Comparison of ENCODE assay signal across 27 cellular contexts in the genomic region with DNA sequence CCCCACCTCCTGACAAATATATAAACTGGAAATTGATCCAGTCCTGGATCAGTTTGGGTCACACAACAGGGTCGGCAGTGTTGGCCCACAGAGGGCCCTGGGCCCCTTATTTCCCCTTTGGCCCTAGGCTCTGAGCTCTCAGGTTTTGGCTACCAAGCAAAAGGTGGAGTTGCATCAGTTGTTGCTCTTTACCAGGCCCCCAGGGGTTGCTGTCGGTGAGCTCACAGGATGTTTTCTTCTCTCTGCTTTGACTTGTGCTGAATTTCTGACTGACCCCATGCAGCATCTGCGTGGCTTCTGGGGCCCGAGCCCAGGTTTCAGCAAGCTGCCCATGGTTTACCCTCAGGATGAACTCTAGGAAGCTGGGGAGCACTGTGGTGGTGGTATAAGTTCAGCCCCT. TPM values are rescaled to one million over a fixed set of nuclear protein-coding genes. Genes with fewer than 3 reads are reported as not detected.
A peak's percentile ranks its signal among the peaks of the same experiment; 100 is the strongest.
DNase-seq lines count a peak whose midpoint lies in the region; TF ChIP-seq lines count a peak whose summit lies in the region.
"Had no signal": no experiment of that assay in that cellular context is flagged by ENCODE, and none has a peak within 500 bp of the region (broad histone marks: within the 10 kb centered on the region; RNA-seq: fewer than 3 reads in every experiment).

No MANE protein-coding gene starts in this region.

- in situ Hi-C loops in brain microvascular endothelial cell (cut with HindIII; ENCODE audit: low pct_ligation_motif_present, low sequenced_read_pairs) = no loop called here

- no peaks in the 10 kb centered on the region for H3K36me3 ChIP-seq in DOHH2 (ENCODE audit: control insufficient read depth, low read length)
- no peaks in the 10 kb centered on the region for H3K36me3 ChIP-seq in brain microvascular endothelial cell (replicated peaks)
- no peaks in the 10 kb centered on the region for H3K36me3 ChIP-seq in A673 (ENCODE audit: insufficient read depth, low read length, poor library complexity, severe bottlenecking)
- peaks cover 21% of the 10 kb centered on the region for H3K36me3 ChIP-seq in MG63
- H3K36me3 ChIP-seq: left ventricle myocardium inferior, Peyer's patch, right atrium auricular region, tibial artery had no signal

- H3F3A ChIP-seq in DOHH2 (ENCODE audit: control insufficient read depth, insufficient read depth) = peaks cover 17% of the 10 kb centered on the region

- CTCF ChIA-PET in A673 (lab: Charles Lee) = no interaction called here

- H4K20me1 ChIP-seq in DOHH2 (ENCODE audit: control insufficient read depth, insufficient read depth, low read depth, low read length) = no peaks in the 10 kb centered on the region
- no peaks in the 10 kb centered on the region for H4K20me1 ChIP-seq in H9 (ENCODE audit: control insufficient read depth, insufficient read depth, insufficient read length)

- no peak for TF ChIP-seq CTCF in DOHH2 (IDR thresholded peaks at IDR 0.05; ENCODE audit: low read depth, low read length, poor library complexity, severe bottlenecking)
- peak; percentile 15 for TF ChIP-seq CTCF in brain microvascular endothelial cell (IDR thresholded peaks at IDR 0.05; ENCODE audit: low read depth, low read length, missing control alignments)
- no peak for TF ChIP-seq CTCF in A673 (conservative IDR thresholded peaks at IDR 0.05; ENCODE audit: low read depth, low read length)
- no peak for TF ChIP-seq CTCF in H9 (conservative IDR thresholded peaks at IDR 0.05)

- H3K4me2 ChIP-seq in DOHH2 (ENCODE audit: low read length) (0 out of 2 replicates have a peak overlapping the region, but pooled peaks have one; percentile 4), H9 (ENCODE audit: insufficient read depth, insufficient read length, low read length) (no peak overlapping the region)
- H3K4me2 ChIP-seq: KMS-11 had no signal

- H2BK12ac ChIP-seq in H9 (ENCODE audit: insufficient read length, low read depth, low read length) = no peak overlapping the region

- H4K91ac ChIP-seq in H9 (ENCODE audit: insufficient read length, low read depth, low read length) = no peak overlapping the region

- H3K14ac ChIP-seq in H9 (ENCODE audit: insufficient read depth, low read length) = no peak overlapping the region

- no peak overlapping the region for H3K4me3 ChIP-seq in DOHH2 (ENCODE audit: low read length)
- H3K4me3 ChIP-seq in brain microvascular endothelial cell (ENCODE audit: low read depth, low read length) = no peak overlapping the region
- no peak overlapping the region for H3K4me3 ChIP-seq in A673 (ENCODE audit: low read depth, low read length, poor library complexity, severe bottlenecking)
- no peak overlapping the region for H3K4me3 ChIP-seq in MG63
- H3K4me3 ChIP-seq: left ventricle myocardium inferior, Peyer's patch, right atrium auricular region, tibial artery had no signal

- no peak overlapping the region; a peak in 1 of 7 replicates for H3K27ac Mint-ChIP-seq in H9
- H3K27ac Mint-ChIP-seq: activated T-helper 2 cell treated with anti-CD3 and anti-CD28 coated beads, Interferon-gamma antibody, Interleukin-2, Interleukin-4, amounts not matched to agents 10 μg/mL and 5 μg/mL and 100 μg/mL, durations not matched to agents 14 hours and 24 hours and 36 hours; CD14-positive monocyte; mesothelial cell of epicardium had no signal

- H3K27me3 Mint-ChIP-seq in H9 (ENCODE audit: low read depth) = no peaks in the 10 kb centered on the region

- no peak overlapping the region for H3K18ac ChIP-seq in H9 (ENCODE audit: insufficient read length, low read depth, low read length)

- no peak overlapping the region for H3K4ac ChIP-seq in H9 (ENCODE audit: low read depth, low read length)

- peaks cover 6 to 10% of the 10 kb centered on the region in 2 experiments for H3K9me3 Mint-ChIP-seq in H9

- POLR2A ChIA-PET in A673 (lab: Charles Lee; ENCODE audit: low non-redundant PET) = no interaction called here

- no peak overlapping the region for H2BK15ac ChIP-seq in H9 (ENCODE audit: low read depth, low read length)

- H2BK120ac ChIP-seq in H9 (ENCODE audit: low read depth, low read length, poor library complexity, severe bottlenecking) = no peak overlapping the region

- H4K5ac ChIP-seq in H9 (ENCODE audit: insufficient read length, low read depth, low read length) = no peak overlapping the region

- peaks cover 29% of the 10 kb centered on the region for H3K4me1 ChIP-seq in DOHH2 (ENCODE audit: control insufficient read depth, low read length)
- no peaks in the 10 kb centered on the region for H3K4me1 ChIP-seq in A673 (ENCODE audit: insufficient read depth, low read length, poor library complexity, severe bottlenecking)
- no peaks in the 10 kb centered on the region for H3K4me1 ChIP-seq in H9 (ENCODE audit: insufficient read depth, low read length)
- H3K4me1 ChIP-seq: tibial artery had no signal

- no TSS peak for BruUV-seq in A673 (replicated peaks; lab: Mats Ljungman, UMichigan)

- H3K79me2 ChIP-seq in DOHH2 (ENCODE audit: control insufficient read depth, low read length) = no peaks in the 10 kb centered on the region
- H3K79me2 ChIP-seq in H9 (ENCODE audit: insufficient read depth, low read length) = no peaks in the 10 kb centered on the region

- peaks cover 5 to 6% of the 10 kb centered on the region in 2 experiments; a peak in 3 of 4 replicates for H3K4me1 Mint-ChIP-seq in H9

- no peak overlapping the region for H2BK5ac ChIP-seq in H9 (ENCODE audit: insufficient read length, low read length)

- no peak overlapping the region for H3K4me3 Mint-ChIP-seq in H9
- H3K4me3 Mint-ChIP-seq: CD14-positive monocyte, mesothelial cell of epicardium had no signal

- DNase-seq in NAMALWA (ENCODE audit: low spot score) (peak; percentile 37), brain microvascular endothelial cell (no peak), iris pigment epithelial cell (ENCODE audit: low read depth) (peak; percentile 61), A673 (ENCODE audit: low spot score) (no peak), H9 (no peak), MG63 (no peak)
- DNase-seq: activated CD4-positive, alpha-beta T cell treated with anti-CD3 and anti-CD28 coated beads for 48 hours; activated CD8-positive, alpha-beta memory T cell treated with anti-CD3 and anti-CD28 coated beads for 24 hours; activated naive CD4-positive, alpha-beta T cell treated with anti-CD3 and anti-CD28 coated beads, Interleukin-2, amount 50 U/mL, for 16 hours; activated T-cell treated with anti-CD3 and anti-CD28 coated beads for 4 hours; DND-41; effector CD4-positive, alpha-beta T cell; left ventricle myocardium inferior; NCI-H1436 treated with DMSO at 0.1 percent for 48 hours; NCI-H2081 treated with DMSO at 0.1 percent for 48 hours; Peyer's patch; posterior cingulate gyrus; stimulated activated CD4-positive, alpha-beta T cell treated with anti-CD3 and anti-CD28 coated beads, Interleukin-1b, Interleukin-23, amount 100 ng/mL, for 48 hours; T-helper 9 cell; tibial artery had no signal

- H3K27me3 ChIP-seq in DOHH2 (ENCODE audit: control insufficient read depth, low read length) (no peaks in the 10 kb centered on the region), brain microvascular endothelial cell (replicated peaks) (no peaks in the 10 kb centered on the region), A673 (replicated peaks; ENCODE audit: insufficient read depth, low read depth, low read length, poor library complexity) (no peaks in the 10 kb centered on the region), H9 (ENCODE audit: insufficient read depth, low read length) (no peaks in the 10 kb centered on the region), MG63 (no peaks in the 10 kb centered on the region)
- H3K27me3 ChIP-seq: Peyer's patch, right atrium auricular region, tibial artery had no signal

- no peak overlapping the region for H2AFZ ChIP-seq in H9 (ENCODE audit: low read length)

- intact Hi-C loops in A673 (cut with micrococcal nuclease; ENCODE audit: unreplicated experiment) = no loop called here

- H3K27ac ChIP-seq in DOHH2 (ENCODE audit: low read depth, low read length) (no peak overlapping the region), brain microvascular endothelial cell (no peak overlapping the region), A673 (ENCODE audit: low read depth, low read length, poor library complexity, severe bottlenecking) (no peak overlapping the region), H9 (ENCODE audit: insufficient read length, low read depth, low read length) (no peak overlapping the region)
- H3K27ac ChIP-seq: KMS-11, left ventricle myocardium inferior, right atrium auricular region, tibial artery, VCaP had no signal

- no peak overlapping the region for H4K8ac ChIP-seq in H9 (replicated peaks; ENCODE audit: insufficient read length, low read depth, low read length)

- H3K9ac ChIP-seq in H9 (ENCODE audit: extremely low read depth, insufficient read length, low read length) = no peak overlapping the region
- H3K9ac ChIP-seq: KMS-11 had no signal

- peaks cover 5 to 14% (median 9%) of the 10 kb centered on the region in 3 experiments for H3K36me3 Mint-ChIP-seq in H9 (ENCODE audit: insufficient read depth in 1 of 3, low read depth in 3 of 3)

- H3K9me2 ChIP-seq in DOHH2 (replicated peaks; ENCODE audit: control insufficient read depth, low read length) = no peaks in the 10 kb centered on the region

- no peaks in the 10 kb centered on the region for H3K79me1 ChIP-seq in H9 (ENCODE audit: insufficient read depth, low read depth, low read length, poor library complexity, severe bottlenecking)

- H3K56ac ChIP-seq in H9 (ENCODE audit: insufficient read length, low read depth, low read length) = no peak overlapping the region

- H3K9me3 ChIP-seq in DOHH2 (ENCODE audit: control insufficient read depth, insufficient read depth, low read length) (peaks cover 3% of the 10 kb centered on the region; the same call in 1 of the 2 replicates), A673 (ENCODE audit: low read depth, low read length, poor library complexity, severe bottlenecking) (no peaks in the 10 kb centered on the region), H9 (ENCODE audit: control insufficient read depth, low read depth, low read length) (peaks cover 4% of the 10 kb centered on the region), MG63 (no peaks in the 10 kb centered on the region)
- H3K9me3 ChIP-seq: left ventricle myocardium inferior, Peyer's patch, right atrium auricular region, tibial artery had no signal

- H3T11ph ChIP-seq in H9 (ENCODE audit: low read length) = no peak overlapping the region

- no peak overlapping the region for H2AK5ac ChIP-seq in H9 (ENCODE audit: insufficient read length, low read length)

- no peaks in the 10 kb centered on the region for H3K23me2 ChIP-seq in H9 (ENCODE audit: insufficient read length, low read depth, low read length, poor library complexity, severe bottlenecking)

- WGBS in H9 (ENCODE audit: extremely low coverage, insufficient read length, low lambda C conversion rate) = no CpG with 5 or more reads among the region's 4 CpGs

- H2BK20ac ChIP-seq in H9 (ENCODE audit: low read depth, low read length, poor library complexity, severe bottlenecking) = no peak overlapping the region

- H3K23ac ChIP-seq in H9 (ENCODE audit: insufficient read length, low read depth, low read length) = no peak overlapping the region

RNA-seq across cellular contexts. Expression of a gene that starts 44.6 kb away (rescaled TPM):
- 13.8 and 15.4 TPM in 2 replicates for total RNA-seq in A673 (2021)
- 11.7 and 13.9 TPM in 2 replicates for total RNA-seq in H9 (2021)
- total RNA-seq in MG63 (2014; rRNA removed; shearing (Covaris generic); ENCODE audit: low replicate concordance) = 5.9 and 15.7 TPM in 2 replicates

Comparison
In these comparisons a context has a peak if more than half of its experiments do, and no peak if none do; other contexts are left out.
1. DNase-seq: peak in NAMALWA (single experiment) and iris pigment epithelial cell (single experiment); none in brain microvascular endothelial cell (single experiment), A673 (single experiment), H9 (single experiment) and MG63 (single experiment).